Comparison of ENCODE assay signal across 1 cellular context in genomic region chr17:17896746-17897145, GRCh38.
TF ChIP-seq lines count a peak whose summit lies in the region.

No MANE protein-coding gene starts in this region.

TF ChIP-seq in HepG2, 621 proteins besides CTCF, POLR2A, EP300 and RAD21:
- TF ChIP-seq HOXA3 (CRISPR knock-in tag; IDR thresholded peaks at IDR 0.05) (peak; percentile 41; the same call in 1 of the 2 replicates), ZNF512B (CRISPR knock-in tag; IDR thresholded peaks at IDR 0.05; ENCODE audit: borderline replicate concordance) (no peak), NR1H2 (CRISPR knock-in tag; IDR thresholded peaks at IDR 0.05; ENCODE audit: borderline replicate concordance, low read depth) (no peak), ZHX1 (CRISPR knock-in tag; IDR thresholded peaks at IDR 0.05; ENCODE audit: low read depth) (0 out of 2 replicates have a peak, but pooled peaks have one; percentile 25), PAXIP1 (CRISPR knock-in tag; conservative IDR thresholded peaks at IDR 0.05) (0 out of 2 replicates have a peak, but pooled peaks have one; percentile 10), MEIS1 (CRISPR knock-in tag; IDR thresholded peaks at IDR 0.05; ENCODE audit: borderline replicate concordance) (no peak), SRSF9 (IDR thresholded peaks at IDR 0.05; ENCODE audit: borderline replicate concordance, insufficient read depth, low read depth, low read length, poor library complexity, severe bottlenecking) (no peak)
TF ChIP-seq in HepG2: peak in this region for 3.
